In the genomic region with DNA sequence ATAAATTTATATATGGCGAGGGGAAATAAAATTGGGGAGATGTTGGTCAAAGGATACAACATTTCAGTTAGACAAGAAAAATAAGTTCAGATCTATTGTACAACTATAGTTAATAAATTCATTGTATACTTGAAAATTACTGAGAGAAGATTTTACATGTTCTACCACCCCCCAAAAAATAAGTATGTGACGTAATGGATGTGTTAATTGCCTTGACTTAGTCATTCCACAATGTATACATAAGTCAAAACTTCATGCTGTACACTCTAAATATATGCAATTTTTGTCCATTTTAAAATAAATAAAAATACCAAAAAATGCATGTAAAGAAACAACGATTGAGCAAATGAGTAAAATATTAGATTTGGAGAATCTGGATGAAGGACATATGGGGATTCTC, we compare ENCODE assay signal across 8 cellular contexts. TPM values are rescaled to one million over a fixed set of nuclear protein-coding genes. Genes with fewer than 3 reads are reported as not detected.
A peak's percentile ranks its signal among the peaks of the same experiment; 100 is the strongest.
DNase-seq lines count a peak whose midpoint lies in the region; ATAC-seq and TF ChIP-seq lines count a peak whose summit lies in the region.

No MANE protein-coding gene starts in this region.

- no peak overlapping the region for H3K56ac ChIP-seq in IMR-90 (ENCODE audit: extremely low read depth, insufficient read depth, low read length)

- H4K91ac ChIP-seq in IMR-90 (ENCODE audit: insufficient read depth, low read depth, low read length), result no peak overlapping the region

- CTCF ChIA-PET in AG04450 (lab: Charles Lee) (no interaction called here), IMR-90 (lab: Yijun Ruan, JAX) (no interaction called here), mammary epithelial cell (lab: Charles Lee; ENCODE audit: low non-redundant PET) (no interaction called here)

- no peak overlapping the region for H2BK120ac ChIP-seq in IMR-90 (ENCODE audit: low read depth, low read length)

- H3K27ac ChIP-seq in AG04450 (ENCODE audit: low read depth, low read length) (no peak overlapping the region), IMR-90 (ENCODE audit: insufficient read depth, low read length) (no peak overlapping the region), mammary epithelial cell (ENCODE audit: insufficient read depth, low read depth, low read length) (peak overlapping the region; percentile 98)

- peak overlapping the region; percentile 60; the same call in 1 of the 2 replicates for H3K4me2 ChIP-seq in IMR-90 (ENCODE audit: low read depth, low read length)
- peak overlapping the region; percentile 73 for H3K4me2 ChIP-seq in mammary epithelial cell (ENCODE audit: insufficient read depth, low read depth, low read length)

- TF ChIP-seq RAD21 in IMR-90 (IDR thresholded peaks at IDR 0.05; ENCODE audit: low read length), result no peak

- H3K36me3 Mint-ChIP-seq in naive B cell, result peaks cover 6 to 18% of the 10 kb centered on the region in 2 donors

- TF ChIP-seq CTCF in AG04450 (IDR thresholded peaks at IDR 0.05; ENCODE audit: low read depth, low read length), result no peak
- no peak for TF ChIP-seq CTCF in IMR-90 (conservative IDR thresholded peaks at IDR 0.05; ENCODE audit: low read depth, low read length)
- no peak for TF ChIP-seq CTCF in mammary epithelial cell (conservative IDR thresholded peaks at IDR 0.05 in 1 of 2, IDR thresholded peaks at IDR 0.05 in 1 of 2; ENCODE audit: extremely low read depth in 1 of 2, insufficient read depth in 1 of 2, low read depth in 1 of 2, low read length in 2 of 2)

- H3K9me1 ChIP-seq in IMR-90 (ENCODE audit: insufficient read depth, low read length), result peaks cover 8% of the 10 kb centered on the region; the same call in 1 of the 2 replicates

- 0 out of 2 replicates have a peak, but pooled peaks cover 1% of the 10 kb centered on the region for H3K4me1 ChIP-seq in IMR-90 (ENCODE audit: control insufficient read depth, insufficient read depth, low read length)
- peaks cover 10% of the 10 kb centered on the region for H3K4me1 ChIP-seq in mammary epithelial cell (ENCODE audit: insufficient read depth, low read length)

- no peaks in the 10 kb centered on the region for H3K9me3 Mint-ChIP-seq in naive B cell

- in situ Hi-C loops in IMR-90 (cut with MboI; ENCODE audit: low sequenced_read_pairs), result no loop called here
- in situ Hi-C loops in mammary epithelial cell (cut with MboI; ENCODE audit: low sequenced_read_pairs in 2 of 2), result no loop called here

- H3K18ac ChIP-seq in IMR-90 (ENCODE audit: low read depth, low read length), result no peak overlapping the region

- H3K4ac ChIP-seq in IMR-90 (ENCODE audit: low read depth, low read length), result no peak overlapping the region

- H2BK15ac ChIP-seq in IMR-90 (ENCODE audit: low read depth, low read length), result no peak overlapping the region

- H4K8ac ChIP-seq in IMR-90 (ENCODE audit: low read depth in 2 of 2, low read length in 2 of 2), result no peak overlapping the region

- H3K4me3 ChIP-seq in AG04450 (ENCODE audit: low read depth, low read length), result peak overlapping the region; percentile 64
- H3K4me3 ChIP-seq in IMR-90 (ENCODE audit: insufficient read depth, low read depth, low read length), result no peak overlapping the region
- H3K4me3 ChIP-seq in mammary epithelial cell (replicated peaks in 1 of 3; ENCODE audit: insufficient read depth in 1 of 3, low read depth in 2 of 3, low read length in 3 of 3), result peak overlapping the region; percentile 51 to 81 (median 74)

- H2BK20ac ChIP-seq in IMR-90 (ENCODE audit: low read depth, low read length), result no peak overlapping the region

- no peak overlapping the region for H2AK5ac ChIP-seq in IMR-90 (ENCODE audit: low read depth, low read length)

- no peaks in the 10 kb centered on the region for H3K27me3 Mint-ChIP-seq in naive B cell

- H3K79me1 ChIP-seq in IMR-90 (ENCODE audit: low read depth in 1 of 2, low read length in 2 of 2), result peaks cover 8 to 26% of the 10 kb centered on the region in 2 experiments

- intact Hi-C loops in IMR-90 (cut with micrococcal nuclease), result loop anchor here (5.0 kb wide), 1 partner anchor 148 kb away; no protein-coding TSS in a partner anchor
- intact Hi-C loops in mammary epithelial cell (cut with micrococcal nuclease), result loop anchor here (5.0 kb wide), 2 partner anchors 63 to 128 kb away; no protein-coding TSS in a partner anchor

- H3K36me3 ChIP-seq in IMR-90 (ENCODE audit: control insufficient read depth, insufficient read depth, low read length), result peaks cover 5% of the 10 kb centered on the region
- H3K36me3 ChIP-seq in mammary epithelial cell (ENCODE audit: insufficient read depth, low read length), result no peaks in the 10 kb centered on the region

- peaks cover 5 to 23% (median 16%) of the 10 kb centered on the region in 3 donors for H3K4me1 Mint-ChIP-seq in naive B cell

- peaks cover 25% of the 10 kb centered on the region for H3K79me2 ChIP-seq in mammary epithelial cell (ENCODE audit: insufficient read depth, low read length)

- H3K27me3 ChIP-seq in AG04450 (ENCODE audit: control insufficient read depth, insufficient read depth, low read length) (no peaks in the 10 kb centered on the region), IMR-90 (ENCODE audit: control insufficient read depth, insufficient read depth, low read length) (peaks cover 14% of the 10 kb centered on the region), mammary epithelial cell (ENCODE audit: insufficient read depth, low read length) (no peaks in the 10 kb centered on the region)

- ATAC-seq in IMR-90 (ENCODE audit: low read depth) (no peak), naive B cell (ENCODE audit: low read depth in 2 of 2) (no peak), GM18517 (IDR thresholded peaks at IDR 0.05; ENCODE audit: unreplicated experiment) (no peak), HG03460 (IDR thresholded peaks at IDR 0.05; ENCODE audit: unreplicated experiment) (no peak)

- H3K27ac Mint-ChIP-seq in naive B cell, result peak overlapping the region in 4 of 6 donors; percentile 64 to 94 (median 88)

- peak overlapping the region in 7 of 8 donors; percentile 53 to 98 (median 79) for H3K4me3 Mint-ChIP-seq in naive B cell

- H4K5ac ChIP-seq in IMR-90 (ENCODE audit: low read depth, low read length), result no peak overlapping the region

- POLR2A ChIA-PET in AG04450 (lab: Yijun Ruan, JAX) (no interaction called here), IMR-90 (lab: Charles Lee; ENCODE audit: unreplicated experiment) (no interaction called here)

- peak overlapping the region; percentile 87 for H2BK5ac ChIP-seq in IMR-90 (ENCODE audit: low read depth, low read length, poor library complexity, severe bottlenecking)

- H3K23ac ChIP-seq in IMR-90 (ENCODE audit: low read depth, low read length), result no peak overlapping the region

- H3K9me3 ChIP-seq in AG04450 (ENCODE audit: control insufficient read depth, insufficient read depth, low read length) (no peaks in the 10 kb centered on the region), IMR-90 (ENCODE audit: control insufficient read depth, insufficient read depth, low read length) (no peaks in the 10 kb centered on the region), mammary epithelial cell (replicated peaks; ENCODE audit: insufficient read depth, low read length) (no peaks in the 10 kb centered on the region)

- peaks cover 24% of the 10 kb centered on the region; the same call in 1 of the 2 replicates for H4K20me1 ChIP-seq in IMR-90 (ENCODE audit: insufficient read depth, low read length)
- H4K20me1 ChIP-seq in mammary epithelial cell (ENCODE audit: insufficient read depth, low read length), result no peaks in the 10 kb centered on the region

- no TSS peak for BruUV-seq in IMR-90 (replicated peaks; lab: Mats Ljungman, UMichigan)
- no TSS peak for BruUV-seq in mammary epithelial cell (replicated peaks; lab: Mats Ljungman, UMichigan)

- WGBS in IMR-90 (ENCODE audit: extremely low coverage in 2 of 2, insufficient read length in 1 of 2), 2 experiments, result no CpG with 5 or more reads among the region's 3 CpGs
- WGBS in mammary epithelial cell (ENCODE audit: low coverage, missing lambda C conversion rate), result 61% methylated on average over 3 of the region's 3 CpGs

- no peak overlapping the region for H3K14ac ChIP-seq in IMR-90 (replicated peaks; ENCODE audit: low read depth, low read length)

- H2AFZ ChIP-seq in IMR-90 (replicated peaks; ENCODE audit: low read length, poor library complexity) (no peak overlapping the region), mammary epithelial cell (ENCODE audit: low read depth, low read length) (no peak overlapping the region)

- dilution Hi-C loops in IMR-90 (cut with HindIII; ENCODE audit: low sequenced_read_pairs, unreplicated experiment) (no loop called here), mammary epithelial cell (cut with HindIII; ENCODE audit: low sequenced_read_pairs) (no loop called here)

- TF ChIP-seq POLR2A in IMR-90 (IDR thresholded peaks at IDR 0.05; ENCODE audit: low read depth, low read length), result no peak

- DNase-seq in AG04450 (ENCODE audit: low read depth, low spot score) (no peak), IMR-90 (peak; percentile 52), mammary epithelial cell (peak; percentile 30), naive B cell (no peak), HPDE6-E6E7 (ENCODE audit: extremely low spot score) (no peak), amygdala (lab: John Stamatoyannopoulos, UW) (no peak)

- no peak overlapping the region for H2AK9ac ChIP-seq in IMR-90 (replicated peaks; ENCODE audit: low read depth, low read length, poor library complexity)

- H3K9ac ChIP-seq in IMR-90 (ENCODE audit: low read depth, low read length), result no peak overlapping the region
- H3K9ac ChIP-seq in mammary epithelial cell (ENCODE audit: insufficient read depth, low read length), result peak overlapping the region; percentile 96

RNA-seq across cellular contexts. Expression of a gene that starts 1.8 kb away (rescaled TPM):
- 31.5 and 41.3 TPM in 2 replicates for polyA plus RNA-seq in AG04450 (2011; rRNA removed)
- polyA minus RNA-seq in AG04450 (2011; rRNA and poly(A)+ RNA removed), result 86.4 and 126 TPM in 2 replicates
- total RNA-seq in IMR-90 (2012; rRNA removed), result 50.5 and 59.7 TPM in 2 replicates
- 33.0 and 33.5 TPM in 2 replicates for polyA plus RNA-seq in IMR-90 (2012; rRNA removed)
- polyA plus RNA-seq in IMR-90 (2012; cell fraction: cytosol; rRNA removed), result 18.8 and 25.3 TPM in 2 replicates
- 110 and 113 TPM in 2 replicates for polyA plus RNA-seq in IMR-90 (2012; cell fraction: nucleus; rRNA removed; ENCODE audit: low replicate concordance)
- 10 to 100 TPM; 23.7 to 27.3 TPM for total RNA-seq in mammary epithelial cell
- 14.2 TPM for polyA plus RNA-seq in mammary epithelial cell
- 71.7 TPM for polyA minus RNA-seq in mammary epithelial cell
- polyA plus RNA-seq in naive B cell (ENCODE audit: low read depth in 6 of 6), result 100 to 1,000 TPM in 3 of 6 donors, 10 to 100 TPM in 3; 88.3 to 145 (median 98.7) TPM

RNA-seq across cellular contexts. Expression of a gene that starts 16.1 kb away (rescaled TPM):
- polyA plus RNA-seq in AG04450 (2011; rRNA removed) (89.9 and 106 TPM in 2 replicates), IMR-90 (2012; rRNA removed) (106 and 116 TPM in 2 replicates), mammary epithelial cell (176 TPM), naive B cell (ENCODE audit: low read depth in 6 of 6) (10 to 100 TPM in 1 of 6 donors, 1 to 10 TPM in 5; 3.9 to 19.9 (median 7.2) TPM)
- polyA minus RNA-seq in AG04450 (2011; rRNA and poly(A)+ RNA removed), result 145 and 179 TPM in 2 replicates
- total RNA-seq in IMR-90 (2012; rRNA removed) (69.4 and 85.3 TPM in 2 replicates), mammary epithelial cell (100 to 1,000 TPM; 110 to 163 TPM)
- polyA plus RNA-seq in IMR-90 (2012; cell fraction: cytosol; rRNA removed), result 72.0 and 131 TPM in 2 replicates
- polyA plus RNA-seq in IMR-90 (2012; cell fraction: nucleus; rRNA removed; ENCODE audit: low replicate concordance), result 187 and 297 TPM in 2 replicates
- 203 TPM for polyA minus RNA-seq in mammary epithelial cell

RNA-seq across cellular contexts. Expression of a gene that starts 41.0 kb away (rescaled TPM):
- polyA plus RNA-seq in AG04450 (2011; rRNA removed), result 196 and 241 TPM in 2 replicates
- 259 and 332 TPM in 2 replicates for polyA minus RNA-seq in AG04450 (2011; rRNA and poly(A)+ RNA removed)
- 256 and 299 TPM in 2 replicates for total RNA-seq in IMR-90 (2012; rRNA removed)
- polyA plus RNA-seq in IMR-90 (2012; rRNA removed), result 343 and 366 TPM in 2 replicates
- polyA plus RNA-seq in IMR-90 (2012; cell fraction: cytosol; rRNA removed), result 253 and 341 TPM in 2 replicates
- 285 and 480 TPM in 2 replicates for polyA plus RNA-seq in IMR-90 (2012; cell fraction: nucleus; rRNA removed; ENCODE audit: low replicate concordance)
- total RNA-seq in mammary epithelial cell, result 100 to 1,000 TPM; 231 to 360 TPM
- 359 TPM for polyA plus RNA-seq in mammary epithelial cell
- 578 TPM for polyA minus RNA-seq in mammary epithelial cell
- polyA plus RNA-seq in naive B cell (ENCODE audit: low read depth in 6 of 6), result 100 to 1,000 TPM; 151 to 190 (median 174) TPM

Comparison
In these comparisons a context has a peak if more than half of its experiments do, and no peak if none do; other contexts are left out.
1. DNase-seq: peak in IMR-90 (single experiment) and mammary epithelial cell (single experiment); none in AG04450 (single experiment), naive B cell (single experiment), HPDE6-E6E7 (single experiment) and amygdala (0 of 56).